ENCODE assay signal across 20 cellular contexts in the genomic region with DNA sequence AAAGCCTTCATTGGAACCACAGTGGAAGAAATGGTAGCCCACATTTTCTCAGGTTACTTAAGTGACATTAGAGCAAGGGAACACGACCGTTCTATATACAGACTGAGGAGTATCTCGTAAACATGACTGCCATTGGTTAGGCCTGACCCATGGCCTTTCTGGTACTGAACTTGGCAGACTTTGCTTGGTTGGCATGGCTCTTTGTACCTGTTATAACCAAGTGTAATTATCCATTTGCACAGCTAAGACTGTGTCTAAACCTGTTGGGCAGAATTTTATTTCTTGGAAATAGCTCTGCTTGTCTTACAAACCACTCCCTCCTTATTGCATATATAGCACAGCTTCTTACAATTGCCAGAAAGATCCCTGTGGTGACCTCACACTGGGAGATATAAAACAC.
"Had no signal": no experiment of that assay in that cellular context is flagged by ENCODE, and none has a peak within 500 bp of the region (broad histone marks: within the 10 kb centered on the region; RNA-seq: fewer than 3 reads in every experiment).

No MANE protein-coding gene starts in this region.

- H3K36me3 ChIP-seq: adrenal gland, cardiac muscle cell, gastroesophageal sphincter, heart left ventricle, ovary, right lobe of liver, upper lobe of right lung had no signal

- H3K27ac ChIP-seq: adrenal gland, cardiac muscle cell, gastroesophageal sphincter, heart left ventricle, ovary, right lobe of liver, upper lobe of right lung had no signal

- H3K27me3 Mint-ChIP-seq: activated CD4-positive, alpha-beta T cell treated with anti-CD3 and anti-CD28 coated beads for 36 hours; stimulated activated naive CD8-positive, alpha-beta T cell treated with anti-CD3 and anti-CD28 coated beads, Interleukin-15, amount 100 ng/mL, for 72 hours had no signal

- H3K27me3 ChIP-seq: adrenal gland, cardiac muscle cell, gastroesophageal sphincter, heart left ventricle, ovary, right lobe of liver, upper lobe of right lung had no signal

- H3K4me3 ChIP-seq: adrenal gland, cardiac muscle cell, gastroesophageal sphincter, heart left ventricle, ovary, right lobe of liver, upper lobe of right lung had no signal

- H3K27ac Mint-ChIP-seq: activated CD4-positive, alpha-beta T cell treated with anti-CD3 and anti-CD28 coated beads for 36 hours; activated naive CD4-positive, alpha-beta T cell treated with anti-CD3 and anti-CD28 coated beads, Interleukin-2, amount 50 U/mL, for 72 hours; effector memory CD8-positive, alpha-beta T cell; immature natural killer cell; natural killer cell; WTC11 had no signal

- H3K4me3 Mint-ChIP-seq: activated CD4-positive, alpha-beta T cell treated with anti-CD3 and anti-CD28 coated beads for 36 hours; effector memory CD8-positive, alpha-beta T cell; immature natural killer cell; natural killer cell; stimulated activated naive CD8-positive, alpha-beta T cell treated with anti-CD3 and anti-CD28 coated beads, Interleukin-15, amount 100 ng/mL, for 72 hours; WTC11 had no signal

- H3K9me3 Mint-ChIP-seq: activated naive CD4-positive, alpha-beta T cell treated with anti-CD3 and anti-CD28 coated beads, Interleukin-2, amount 50 U/mL, for 72 hours; effector memory CD8-positive, alpha-beta T cell; immature natural killer cell; natural killer cell; stimulated activated naive CD8-positive, alpha-beta T cell treated with anti-CD3 and anti-CD28 coated beads, Interleukin-15, amount 100 ng/mL, for 72 hours; WTC11 had no signal

- H3K36me3 Mint-ChIP-seq: activated naive CD4-positive, alpha-beta T cell treated with anti-CD3 and anti-CD28 coated beads, Interleukin-2, amount 50 U/mL, for 72 hours; immature natural killer cell; natural killer cell; WTC11 had no signal

- H3K4me1 ChIP-seq: adrenal gland, gastroesophageal sphincter, heart left ventricle, right lobe of liver, upper lobe of right lung had no signal

- FAIRE-seq: small intestine, TTC549 had no signal

- H3K9me3 ChIP-seq: adrenal gland, gastroesophageal sphincter, heart left ventricle, ovary, right lobe of liver, upper lobe of right lung had no signal

- H3K4me1 Mint-ChIP-seq: activated CD4-positive, alpha-beta T cell treated with anti-CD3 and anti-CD28 coated beads for 36 hours; immature natural killer cell; stimulated activated naive CD8-positive, alpha-beta T cell treated with anti-CD3 and anti-CD28 coated beads, Interleukin-15, amount 100 ng/mL, for 72 hours had no signal

- ATAC-seq: activated CD4-positive, alpha-beta T cell treated with anti-CD3 and anti-CD28 coated beads for 36 hours; activated naive CD4-positive, alpha-beta T cell treated with anti-CD3 and anti-CD28 coated beads, Interleukin-2, amount 50 U/mL, for 72 hours; effector memory CD8-positive, alpha-beta T cell; gastroesophageal sphincter; heart left ventricle; natural killer cell; stimulated activated naive CD8-positive, alpha-beta T cell treated with anti-CD3 and anti-CD28 coated beads, Interleukin-15, amount 100 ng/mL, for 72 hours; upper lobe of right lung; WTC11 had no signal

- DNase-seq: activated CD4-positive, alpha-beta T cell treated with anti-CD3 and anti-CD28 coated beads for 36 hours; activated CD4-positive, alpha-beta T cell treated with anti-CD3 and anti-CD28 coated beads, Interleukin-2, amount 50 U/mL, for 48 hours; activated gamma-delta T cell; adrenal gland; effector memory CD8-positive, alpha-beta T cell; heart left ventricle; immature natural killer cell; mesendoderm; natural killer cell; ovary; right lobe of liver; small intestine; stimulated activated CD4-positive, alpha-beta T cell treated with anti-CD3 and anti-CD28 coated beads, Interleukin-4, amount 100 ng/mL, for 1 hour; stimulated activated naive CD8-positive, alpha-beta T cell treated with anti-CD3 and anti-CD28 coated beads, Interleukin-15, amount 100 ng/mL, for 72 hours; upper lobe of right lung had no signal
